Comparison of ENCODE assay signal across 1 cellular context in genomic region chr7:157013602-157014549, GRCh38.
A peak's percentile ranks its signal among the peaks of the same experiment; 100 is the strongest.
TF ChIP-seq lines count a peak whose summit lies in the region.

No MANE protein-coding gene starts in this region.

TF ChIP-seq in HepG2, 621 proteins besides CTCF, POLR2A, EP300 and RAD21 (continues in another document):
- TF ChIP-seq UBTF (CRISPR knock-in tag; IDR thresholded peaks at IDR 0.05) (no peak), ZNF460 (CRISPR knock-in tag; IDR thresholded peaks at IDR 0.05; ENCODE audit: borderline replicate concordance) (no peak), GABPA (IDR thresholded peaks at IDR 0.05; ENCODE audit: low read depth, low read length) (no peak), GABPA (CRISPR knock-in tag; IDR thresholded peaks at IDR 0.05; ENCODE audit: low read depth) (peak; percentile 34; the same call in 1 of the 2 replicates), CCAR2 (optimal IDR thresholded peaks at IDR 0.05; ENCODE audit: low read depth, low read length) (no peak), ZBED4 (CRISPR knock-in tag; IDR thresholded peaks at IDR 0.05; ENCODE audit: borderline replicate concordance) (peak; percentile 66; the same call in 1 of the 2 replicates), ZNF572 (CRISPR knock-in tag; IDR thresholded peaks at IDR 0.05) (no peak), ZMYM3 (CRISPR knock-in tag; IDR thresholded peaks at IDR 0.05) (no peak), ZSCAN20 (CRISPR knock-in tag; IDR thresholded peaks at IDR 0.05; ENCODE audit: borderline replicate concordance) (no peak), ZUFSP (CRISPR knock-in tag; IDR thresholded peaks at IDR 0.05; ENCODE audit: borderline replicate concordance) (no peak), EZH2 (conservative IDR thresholded peaks at IDR 0.05; ENCODE audit: low read depth, low read length) (no peak), PATZ1 (CRISPR knock-in tag; IDR thresholded peaks at IDR 0.05) (peak; percentile 21; the same call in 1 of the 2 replicates), PITX1 (CRISPR knock-in tag; IDR thresholded peaks at IDR 0.05) (0 out of 2 replicates have a peak, but pooled peaks have one; percentile 33), SPEN (CRISPR knock-in tag; IDR thresholded peaks at IDR 0.05; ENCODE audit: low read depth) (no peak), ELF1 (CRISPR knock-in tag; IDR thresholded peaks at IDR 0.05) (peak; percentile 21; the same call in 1 of the 2 replicates), PAWR (CRISPR knock-in tag; IDR thresholded peaks at IDR 0.05; ENCODE audit: borderline replicate concordance) (no peak), SOX6 (IDR thresholded peaks at IDR 0.05) (no peak), SOX6 (CRISPR knock-in tag; IDR thresholded peaks at IDR 0.05) (peak; percentile 66), SATB2 (CRISPR knock-in tag; IDR thresholded peaks at IDR 0.05) (no peak), ZNF569 (CRISPR knock-in tag; IDR thresholded peaks at IDR 0.05; ENCODE audit: borderline replicate concordance) (no peak), PHF8 (CRISPR knock-in tag; IDR thresholded peaks at IDR 0.05) (no peak), THYN1 (CRISPR knock-in tag; IDR thresholded peaks at IDR 0.05; ENCODE audit: borderline replicate concordance, low read depth) (no peak), SYNCRIP (IDR thresholded peaks at IDR 0.05; ENCODE audit: insufficient read depth, low read depth, low read length) (no peak), GATAD1 (CRISPR knock-in tag; IDR thresholded peaks at IDR 0.05) (no peak), PHF21A (CRISPR knock-in tag; IDR thresholded peaks at IDR 0.05) (peak; percentile 46; the same call in 1 of the 2 replicates), ONECUT2 (CRISPR knock-in tag; IDR thresholded peaks at IDR 0.05) (peak; percentile 79; the same call in 1 of the 2 replicates), ZNF724P (CRISPR knock-in tag; IDR thresholded peaks at IDR 0.05; ENCODE audit: borderline replicate concordance) (no peak), NFAT5 (CRISPR knock-in tag; IDR thresholded peaks at IDR 0.05) (no peak), GFI1 (CRISPR knock-in tag; IDR thresholded peaks at IDR 0.05; ENCODE audit: borderline replicate concordance) (no peak), SAP130 (CRISPR knock-in tag; IDR thresholded peaks at IDR 0.05; ENCODE audit: low read depth) (peak; percentile 35; the same call in 1 of the 2 replicates), ZEB1 (IDR thresholded peaks at IDR 0.05; ENCODE audit: insufficient replicate concordance, low read depth) (peak; percentile 34), MED1 (CRISPR knock-in tag; IDR thresholded peaks at IDR 0.05) (no peak), HIC2 (CRISPR knock-in tag; IDR thresholded peaks at IDR 0.05; ENCODE audit: low read depth) (no peak), TERF1 (CRISPR knock-in tag; IDR thresholded peaks at IDR 0.05) (no peak), ZNF230 (CRISPR knock-in tag; IDR thresholded peaks at IDR 0.05) (no peak), TBX2 (CRISPR knock-in tag; IDR thresholded peaks at IDR 0.05; ENCODE audit: borderline replicate concordance) (no peak), DZIP1 (CRISPR knock-in tag; IDR thresholded peaks at IDR 0.05) (no peak), HMGA1 (CRISPR knock-in tag; conservative IDR thresholded peaks at IDR 0.05) (no peak), ZNF160 (CRISPR knock-in tag; IDR thresholded peaks at IDR 0.05) (no peak)
